Comparison of ENCODE assay signal across 1 cellular context in genomic region chr7:143285806-143286521, GRCh38.
TF ChIP-seq lines count a peak whose summit lies in the region.

No MANE protein-coding gene starts in this region.

TF ChIP-seq in IMR-90, 13 proteins besides CTCF, POLR2A, EP300 and RAD21:
- no peak for TF ChIP-seq NFE2L2 (IDR thresholded peaks at IDR 0.05; ENCODE audit: low read depth, low read length)
- TF ChIP-seq USF2 (IDR thresholded peaks at IDR 0.05; ENCODE audit: low read depth, low read length), result no peak
- TF ChIP-seq FOS (IDR thresholded peaks at IDR 0.05; ENCODE audit: low read depth, low read length), result no peak
- no peak for TF ChIP-seq SMC3 (IDR thresholded peaks at IDR 0.05; ENCODE audit: low read depth, low read length)
- TF ChIP-seq MXI1 (IDR thresholded peaks at IDR 0.05; ENCODE audit: borderline replicate concordance, low read depth, low read length), result no peak
- no peak for TF ChIP-seq MAFK (IDR thresholded peaks at IDR 0.05; ENCODE audit: low read depth, low read length)
- no peak for TF ChIP-seq RCOR1 (IDR thresholded peaks at IDR 0.05; ENCODE audit: insufficient replicate concordance, low read length)
- TF ChIP-seq CEBPB (IDR thresholded peaks at IDR 0.05; ENCODE audit: low read depth, low read length), result no peak
- no peak for TF ChIP-seq ELK1 (IDR thresholded peaks at IDR 0.05; ENCODE audit: borderline replicate concordance, low read depth, low read length)
- TF ChIP-seq BHLHE40 (IDR thresholded peaks at IDR 0.05; ENCODE audit: low read depth, low read length), result no peak
- TF ChIP-seq MAZ (IDR thresholded peaks at IDR 0.05; ENCODE audit: borderline replicate concordance, low read depth, low read length), result no peak
- no peak for TF ChIP-seq RFX5 (IDR thresholded peaks at IDR 0.05; ENCODE audit: low read depth, low read length)
- no peak for TF ChIP-seq CHD1 (IDR thresholded peaks at IDR 0.05; ENCODE audit: low read depth, low read length)
TF ChIP-seq in IMR-90: peak in this region for 0.
